Comparison of ENCODE assay signal across 26 cellular contexts in genomic region chr7:54860843-54861242, GRCh38.
DNase-seq lines count a peak whose midpoint lies in the region; ATAC-seq, FAIRE-seq and TF ChIP-seq lines count a peak whose summit lies in the region.
"Had no signal": no experiment of that assay in that cellular context is flagged by ENCODE, and none has a peak within 500 bp of the region (broad histone marks: within the 10 kb centered on the region; RNA-seq: fewer than 3 reads in every experiment).

No MANE protein-coding gene starts in this region.

- intact Hi-C loops in left ventricle myocardium inferior (cut with micrococcal nuclease) (no loop called here), gastrocnemius medialis (cut with DNase I; ENCODE audit: low total_unique reads) (no loop called here)

- H3K27me3 Mint-ChIP-seq in astrocyte (ENCODE audit: low read depth, unreplicated experiment) = peaks cover 8% of the 10 kb centered on the region
- no peaks in the 10 kb centered on the region for H3K27me3 Mint-ChIP-seq in osteocyte (ENCODE audit: unreplicated experiment)

- peak; percentile 11 for TF ChIP-seq CTCF in left ventricle myocardium inferior (IDR thresholded peaks at IDR 0.05; ENCODE audit: borderline replicate concordance)
- TF ChIP-seq CTCF in right atrium auricular region (IDR thresholded peaks at IDR 0.05) = peak in 1 of 2 donors; percentile 22
- TF ChIP-seq CTCF in astrocyte (IDR thresholded peaks at IDR 0.05; ENCODE audit: insufficient read depth, low read depth, low read length) = no peak
- TF ChIP-seq CTCF in epithelial cell of proximal tubule (conservative IDR thresholded peaks at IDR 0.05; ENCODE audit: low read depth, low read length) = peak; percentile 8
- TF ChIP-seq CTCF in osteocyte (IDR thresholded peaks at IDR 0.05) = no peak
- peak in 1 of 5 experiments; percentile 20 for TF ChIP-seq CTCF in gastrocnemius medialis (IDR thresholded peaks at IDR 0.05 in 4 of 5, conservative IDR thresholded peaks at IDR 0.05 in 1 of 5)

- no peaks in the 10 kb centered on the region for H3K79me2 ChIP-seq in astrocyte (ENCODE audit: insufficient read depth, low read length)

- H3K4me3 ChIP-seq in left ventricle myocardium inferior = no peak overlapping the region
- no peak overlapping the region for H3K4me3 ChIP-seq in right atrium auricular region
- H3K4me3 ChIP-seq in astrocyte (ENCODE audit: insufficient read depth, low read depth, low read length) = no peak overlapping the region
- no peak overlapping the region for H3K4me3 ChIP-seq in epithelial cell of proximal tubule (ENCODE audit: low read depth, low read length)
- no peak overlapping the region for H3K4me3 ChIP-seq in gastrocnemius medialis
- H3K4me3 ChIP-seq in H7 (ENCODE audit: insufficient read depth, low read depth, low read length) = no peak overlapping the region
- H3K4me3 ChIP-seq: BLaER1 treated with 17β-estradiol and CSF1 and Interleukin-3, amounts not matched to agents 10 nM and 100 nM; GM23248; HAP-1; MG63 had no signal

- H3K9me3 ChIP-seq in left ventricle myocardium inferior (replicated peaks) (no peaks in the 10 kb centered on the region), right atrium auricular region (no peaks in the 10 kb centered on the region), astrocyte (ENCODE audit: insufficient read depth, low read depth, low read length) (no peaks in the 10 kb centered on the region), gastrocnemius medialis (no peaks in the 10 kb centered on the region)
- H3K9me3 ChIP-seq: BLaER1 treated with 17β-estradiol and CSF1 and Interleukin-3, amounts not matched to agents 10 nM and 100 nM; HAP-1; MG63 had no signal

- H3K36me3 ChIP-seq in left ventricle myocardium inferior (no peaks in the 10 kb centered on the region), right atrium auricular region (no peaks in the 10 kb centered on the region), astrocyte (ENCODE audit: insufficient read depth, low read length) (no peaks in the 10 kb centered on the region), gastrocnemius medialis (no peaks in the 10 kb centered on the region), H7 (replicated peaks; ENCODE audit: control insufficient read depth, insufficient read depth, low read length) (no peaks in the 10 kb centered on the region)
- H3K36me3 ChIP-seq: BLaER1 treated with 17β-estradiol and CSF1 and Interleukin-3, amounts not matched to agents 10 nM and 100 nM; HAP-1; MG63 had no signal

- in situ Hi-C loops in gastrocnemius medialis (cut with MboI; ENCODE audit: low sequenced_read_pairs in 4 of 4) = no loop called here

- H3K4me1 ChIP-seq in left ventricle myocardium inferior (no peaks in the 10 kb centered on the region), right atrium auricular region (no peaks in the 10 kb centered on the region), astrocyte (ENCODE audit: insufficient read depth, low read length) (peaks cover 10% of the 10 kb centered on the region), gastrocnemius medialis (no peaks in the 10 kb centered on the region)
- H3K4me1 ChIP-seq: BLaER1 treated with 17β-estradiol and CSF1 and Interleukin-3, amounts not matched to agents 10 nM and 100 nM; HAP-1 had no signal

- peaks cover 15% of the 10 kb centered on the region for H3K4me1 Mint-ChIP-seq in astrocyte (ENCODE audit: low read depth, unreplicated experiment)
- peaks cover 39% of the 10 kb centered on the region for H3K4me1 Mint-ChIP-seq in osteocyte (ENCODE audit: unreplicated experiment)

- H3K9me3 Mint-ChIP-seq in astrocyte (ENCODE audit: unreplicated experiment) (peaks cover 3% of the 10 kb centered on the region), osteocyte (ENCODE audit: unreplicated experiment) (no peaks in the 10 kb centered on the region)
- H3K9me3 Mint-ChIP-seq: CD4-positive, alpha-beta T cell had no signal

- H3K4me3 Mint-ChIP-seq in astrocyte (ENCODE audit: unreplicated experiment) (no peak overlapping the region), osteocyte (ENCODE audit: unreplicated experiment) (no peak overlapping the region)
- H3K4me3 Mint-ChIP-seq: CD4-positive, alpha-beta T cell had no signal

- DNase-seq in left ventricle myocardium inferior = no peak
- DNase-seq in right atrium auricular region (ENCODE audit: low spot score) = no peak
- no peak for DNase-seq in astrocyte (ENCODE audit: low read depth)
- no peak for DNase-seq in epithelial cell of proximal tubule (ENCODE audit: low read depth)
- DNase-seq in osteocyte (ENCODE audit: extremely low spot score, unreplicated experiment) = no peak
- no peak for DNase-seq in gastrocnemius medialis
- DNase-seq in H7 = no peak
- DNase-seq: CD4-positive, alpha-beta T cell; KG1; MG63; NCI-H1105 treated with DMSO at 0.1 percent for 48 hours; NCI-H146; NCI-H1930; NCI-H2107; NCI-H446; NCI-H526; NCI-H82; RPMI8226; SHP77 treated with DMSO at 0.1 percent for 48 hours; SW 1271 had no signal

- TF ChIP-seq POLR2A in gastrocnemius medialis (IDR thresholded peaks at IDR 0.05) = no peak

- peak overlapping the region; percentile 25 for H3K4me2 ChIP-seq in astrocyte (ENCODE audit: low read length)
- H3K4me2 ChIP-seq: BLaER1 treated with 17β-estradiol and CSF1 and Interleukin-3, amounts not matched to agents 10 nM and 100 nM had no signal

- no peak for FAIRE-seq in astrocyte (lab: Jason Lieb, UNC)
- FAIRE-seq: D721Med, HTR-8/SVneo had no signal

- H3K27me3 ChIP-seq in left ventricle myocardium inferior (ENCODE audit: low read depth) (peaks cover 16% of the 10 kb centered on the region), right atrium auricular region (no peaks in the 10 kb centered on the region), astrocyte (ENCODE audit: insufficient read depth, low read length) (no peaks in the 10 kb centered on the region), gastrocnemius medialis (peaks cover 0 to 2% (median 0%) of the 10 kb centered on the region in 3 donors), H7 (ENCODE audit: control insufficient read depth, insufficient read depth, low read length) (no peaks in the 10 kb centered on the region)
- H3K27me3 ChIP-seq: BLaER1 treated with 17β-estradiol and CSF1 and Interleukin-3, amounts not matched to agents 10 nM and 100 nM; MG63 had no signal

- H3K9ac ChIP-seq in astrocyte (ENCODE audit: low read length) = no peak overlapping the region
- H3K9ac ChIP-seq: BLaER1 treated with 17β-estradiol and CSF1 and Interleukin-3, amounts not matched to agents 10 nM and 100 nM; GM23248 had no signal

- H3K36me3 Mint-ChIP-seq in astrocyte (ENCODE audit: low read depth, unreplicated experiment) (peaks cover 2% of the 10 kb centered on the region), osteocyte (ENCODE audit: unreplicated experiment) (no peaks in the 10 kb centered on the region)

- ATAC-seq in gastrocnemius medialis (no peak), HG03460 (IDR thresholded peaks at IDR 0.05; ENCODE audit: unreplicated experiment) (no peak)

- H4K20me1 ChIP-seq in astrocyte (ENCODE audit: insufficient read depth, low read length) = no peaks in the 10 kb centered on the region
- H4K20me1 ChIP-seq: BLaER1 treated with 17β-estradiol and CSF1 and Interleukin-3, amounts not matched to agents 10 nM and 100 nM had no signal

- H3K27ac Mint-ChIP-seq in astrocyte (ENCODE audit: unreplicated experiment) (no peak overlapping the region), osteocyte (ENCODE audit: unreplicated experiment) (peak overlapping the region; percentile 62)
- H3K27ac Mint-ChIP-seq: CD4-positive, alpha-beta T cell had no signal

- H2AFZ ChIP-seq in astrocyte (ENCODE audit: low read depth, low read length) = no peak overlapping the region
- H2AFZ ChIP-seq: GM23248 had no signal

- H3K27ac ChIP-seq in left ventricle myocardium inferior (replicated peaks) = no peak overlapping the region
- no peak overlapping the region for H3K27ac ChIP-seq in right atrium auricular region
- H3K27ac ChIP-seq in astrocyte (ENCODE audit: low read depth, low read length) = no peak overlapping the region
- H3K27ac ChIP-seq in gastrocnemius medialis = no peak overlapping the region
- H3K27ac ChIP-seq: BLaER1 treated with 17β-estradiol and CSF1 and Interleukin-3, amounts not matched to agents 10 nM and 100 nM; GM23248 had no signal

Comparison
In these comparisons a context has a peak if more than half of its experiments do, and no peak if none do; other contexts are left out.
1. CTCF ChIP-seq: peak in left ventricle myocardium inferior (single experiment) and epithelial cell of proximal tubule (single experiment); none in astrocyte (single experiment) and osteocyte (single experiment).